ENCODE assay signal across 8 cellular contexts in the genomic region with DNA sequence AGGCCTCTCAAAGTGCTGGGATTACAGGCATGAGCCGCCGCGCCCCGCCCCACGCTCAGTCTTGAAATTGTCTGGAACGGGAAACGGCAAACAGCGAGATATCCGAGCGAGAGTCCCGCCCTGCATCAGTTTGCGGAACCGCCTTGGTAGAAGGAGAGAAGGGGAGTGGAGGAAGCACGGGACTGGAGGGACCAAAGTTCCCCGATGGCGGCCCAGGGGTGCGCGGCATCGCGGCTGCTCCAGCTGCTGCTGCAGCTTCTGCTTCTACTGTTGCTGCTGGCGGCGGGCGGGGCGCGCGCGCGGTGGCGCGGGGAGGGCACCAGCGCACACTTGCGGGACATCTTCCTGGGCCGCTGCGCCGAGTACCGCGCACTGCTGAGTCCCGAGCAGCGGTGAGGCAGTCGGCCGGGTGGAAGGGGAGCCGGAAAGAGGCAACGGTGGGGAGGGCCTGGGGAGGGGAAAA. TPM values are rescaled to one million over a fixed set of nuclear protein-coding genes. Genes with fewer than 3 reads are reported as not detected.
DNase-seq lines count a peak whose midpoint lies in the region; ATAC-seq, FAIRE-seq and TF ChIP-seq lines count a peak whose summit lies in the region.

A gene with protein sequence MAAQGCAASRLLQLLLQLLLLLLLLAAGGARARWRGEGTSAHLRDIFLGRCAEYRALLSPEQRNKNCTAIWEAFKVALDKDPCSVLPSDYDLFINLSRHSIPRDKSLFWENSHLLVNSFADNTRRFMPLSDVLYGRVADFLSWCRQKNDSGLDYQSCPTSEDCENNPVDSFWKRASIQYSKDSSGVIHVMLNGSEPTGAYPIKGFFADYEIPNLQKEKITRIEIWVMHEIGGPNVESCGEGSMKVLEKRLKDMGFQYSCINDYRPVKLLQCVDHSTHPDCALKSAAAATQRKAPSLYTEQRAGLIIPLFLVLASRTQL (plus strand): TSS at position 125 of the 463 bp plus-strand sequence. CDS start 80 bp downstream, at position 205.

- SMC1A ChIA-PET in GM12878 (lab: Charles Lee; ENCODE audit: uncharacterized antibody, unreplicated experiment) = no interaction called here

- no peak for TF ChIP-seq EP300 in GM12878 (IDR thresholded peaks at IDR 0.05; ENCODE audit: borderline replicate concordance in 1 of 2, control insufficient read depth in 1 of 2, low read depth in 2 of 2, low read length in 2 of 2)

- no peaks in the 10 kb centered on the region; the same call in 2 of the 3 replicates for H3K9me3 ChIP-seq in GM12878 (replicated peaks; ENCODE audit: control insufficient read depth, insufficient read depth, low read length)

- H3K9me3 Mint-ChIP-seq in T-helper 2 cell treated with Interferon-gamma antibody and Interleukin-4, amounts not matched to agents 5 μg/mL and 100 μg/mL, for 36 hours = no peaks in the 10 kb centered on the region

- peak within 1 kb of the TSS; percentile 73 for H3K4me3 ChIP-seq in GM12878
- peak within 1 kb of the TSS; percentile 27 for H3K4me3 ChIP-seq in iPS-11a (ENCODE audit: low read depth, low read length)

- no peaks in the 10 kb centered on the region for H3K27me3 ChIP-seq in GM12878 (replicated peaks in 1 of 2; ENCODE audit: control insufficient read depth in 2 of 2, insufficient read depth in 2 of 2, low read length in 1 of 2)

- ATAC-seq in HG02981 (IDR thresholded peaks at IDR 0.05; ENCODE audit: unreplicated experiment) (peak; percentile 70), GM12878 (peak; percentile 80)

- intact Hi-C loops in GM12878 (cut with micrococcal nuclease; ENCODE audit: unreplicated experiment) = no loop called here

- peaks cover 2% of the 10 kb centered on the region for H3K4me1 Mint-ChIP-seq in T-helper 2 cell treated with Interferon-gamma antibody and Interleukin-4, amounts not matched to agents 5 μg/mL and 100 μg/mL, for 36 hours (ENCODE audit: low read depth)

- peaks cover 19% of the 10 kb centered on the region for H3K27me3 Mint-ChIP-seq in T-helper 2 cell treated with Interferon-gamma antibody and Interleukin-4, amounts not matched to agents 5 μg/mL and 100 μg/mL, for 36 hours (ENCODE audit: low read depth)

- peaks cover 2% of the 10 kb centered on the region for H3K36me3 Mint-ChIP-seq in T-helper 2 cell treated with Interferon-gamma antibody and Interleukin-4, amounts not matched to agents 5 μg/mL and 100 μg/mL, for 36 hours (ENCODE audit: low read depth)

- no peaks in the 10 kb centered on the region for H3K79me2 ChIP-seq in GM12878 (ENCODE audit: control insufficient read depth, insufficient read depth, low read length)

- no TSS peak for BruUV-seq in GM12878 (replicated peaks; lab: Mats Ljungman, UMichigan)

- no peak for TF ChIP-seq CTCF in GM12878 (IDR thresholded peaks at IDR 0.05 in 2 of 3, conservative IDR thresholded peaks at IDR 0.05 in 1 of 3; ENCODE audit: control insufficient read depth in 2 of 3, extremely low read depth in 1 of 3, insufficient read depth in 1 of 3, low read depth in 3 of 3, low read length in 3 of 3)

- no peak for TF ChIP-seq RAD21 in GM12878 (IDR thresholded peaks at IDR 0.05; ENCODE audit: insufficient read depth, low read depth, low read length)

- CTCF ChIA-PET in GM12878 (lab: Yijun Ruan, JAX) = no interaction called here

- peak within 1 kb of the TSS; percentile 58 for H3K27ac Mint-ChIP-seq in T-helper 2 cell treated with Interferon-gamma antibody and Interleukin-4, amounts not matched to agents 5 μg/mL and 100 μg/mL, for 36 hours

- DNase-seq in ELF-1 (ENCODE audit: low read depth, low spot score) = peak; percentile 64
- peak; percentile 43 for DNase-seq in T-helper 2 cell treated with Interferon-gamma antibody and Interleukin-4, amounts not matched to agents 5 μg/mL and 100 μg/mL, for 36 hours (ENCODE audit: low spot score)
- no peak for DNase-seq in GM12878 (ENCODE audit: low read depth, low spot score)
- peak; percentile 18 to 51 for DNase-seq in stimulated activated CD4-positive, alpha-beta T cell treated with anti-CD3 and anti-CD28 coated beads, Interleukin-12 subunit alpha, Interleukin-12 subunit beta, amount 100 ng/mL, for 24 hours (ENCODE audit: low read depth in 2 of 2)
- no peak for DNase-seq in G401 (ENCODE audit: low spot score)
- DNase-seq in dedifferentiated amniotic fluid mesenchymal stem cell (ENCODE audit: extremely low spot score) = no peak

- H2AFZ ChIP-seq in GM12878 (ENCODE audit: control insufficient read depth, low read depth, low read length) = peak within 1 kb of the TSS; percentile 75

- no peaks in the 10 kb centered on the region for H4K20me1 ChIP-seq in GM12878 (ENCODE audit: control insufficient read depth, insufficient read depth)

- H3K4me2 ChIP-seq in GM12878 (ENCODE audit: control insufficient read depth, insufficient read depth) = peak within 1 kb of the TSS; percentile 90

- no peak for TF ChIP-seq POLR2A in GM12878 (IDR thresholded peaks at IDR 0.05; ENCODE audit: low read depth, low read length)

- RAD21 ChIA-PET in GM12878 (lab: Charles Lee; ENCODE audit: unreplicated experiment) = no interaction called here

- H3K4me3 Mint-ChIP-seq in T-helper 2 cell treated with Interferon-gamma antibody and Interleukin-4, amounts not matched to agents 5 μg/mL and 100 μg/mL, for 36 hours = peak within 1 kb of the TSS; percentile 88

- FAIRE-seq in GM12878 (lab: Jason Lieb, UNC) = no peak

- no peaks in the 10 kb centered on the region for H3K4me1 ChIP-seq in GM12878 (ENCODE audit: control insufficient read depth, insufficient read depth, low read length)

- in situ Hi-C loops in GM12878 (cut with MboI) = no loop called here
- in situ Hi-C loops in G401 (cut with HindIII; ENCODE audit: low sequenced_read_pairs) = no loop called here

- 11% methylated on average over 28 of the region's 43 CpGs for WGBS in GM12878 (ENCODE audit: insufficient coverage, insufficient replicate concordance, low lambda C conversion rate, missing lambda C conversion rate)

- H3K36me3 ChIP-seq in GM12878 (ENCODE audit: control insufficient read depth in 2 of 2, insufficient read depth in 2 of 2, low read length in 1 of 2) = no peaks in the 10 kb centered on the region

- POLR2A ChIA-PET in GM12878 (lab: Charles Lee) = no interaction called here

- no peak within 1 kb of the TSS for H3K27ac ChIP-seq in GM12878 (ENCODE audit: control insufficient read depth, insufficient read depth)

- H3K9ac ChIP-seq in GM12878 (ENCODE audit: control insufficient read depth, insufficient read depth, low read length) = peak within 1 kb of the TSS; percentile 27; the same call in 1 of the 2 replicates

TF ChIP-seq in GM12878, 131 proteins besides CTCF, POLR2A, EP300 and RAD21:
- no peak for TF ChIP-seq SMAD1 (IDR thresholded peaks at IDR 0.05; ENCODE audit: low read depth, partially characterized antibody)
- peak; percentile 64 for TF ChIP-seq HDAC6 (IDR thresholded peaks at IDR 0.05; ENCODE audit: unreplicated experiment)
- peak; percentile 24; the same call in 1 of the 2 replicates for TF ChIP-seq YY1 (IDR thresholded peaks at IDR 0.05; ENCODE audit: low read depth, low read length)
- TF ChIP-seq BHLHE40 (IDR thresholded peaks at IDR 0.05; ENCODE audit: borderline replicate concordance in 1 of 2, low read depth in 2 of 2, low read length in 1 of 2) = peak in 1 of 2 experiments; percentile 50; a peak in 1 of 4 replicates

RNA-seq across cellular contexts. Expression of the gene that starts here (rescaled TPM):
- not detected in 2 replicates for total RNA-seq in GM12878 (2013; cell fraction: nucleolus; rRNA removed)
- total RNA-seq in GM12878 (2014; rRNA removed) (0.11 TPM in 1 of 2 replicates, not detected in the other), GM12878 (2014; rRNA removed; fragmentation: Illumina TruSeq; extraction: Trizol) (0.31 TPM in 1 of 2 replicates, not detected in the other), GM12878 (2021) (0.31 and 0.32 TPM in 2 replicates)
- polyA plus RNA-seq in GM12878 (2011; ENCODE audit: low read depth) = not detected
- polyA plus RNA-seq in GM12878 (2011; rRNA removed) (0.04 TPM in 1 of 2 replicates, not detected in the other), GM12878 (2014; fragmentation: Illumina TruSeq; extraction: Trizol) (0.25 TPM in 1 of 2 replicates, not detected in the other), GM12878 (2014; fragmentation: Nextera tagmentation; extraction: Ambion mirVana) (under 1 TPM; 0.09 to 0.10 TPM), GM12878 (2014; rRNA removed) (0.08 TPM in 1 of 2 replicates, not detected in the other), GM12878 (2016; fragmentation: Nextera tagmentation; extraction: Ambion mirVana) (under 1 TPM; 0.11 to 0.42 TPM)
- 0.03 and 0.07 TPM in 2 replicates for polyA plus RNA-seq in GM12878 (2011; cell fraction: cytosol; rRNA removed)
- not detected in 2 replicates for polyA plus RNA-seq in GM12878 (2011; cell fraction: nucleus; rRNA removed)
- 0.07 TPM in 1 of 2 replicates, not detected in the other for polyA plus RNA-seq in GM12878 (2012)
- polyA minus RNA-seq in GM12878 (2011; rRNA and poly(A)+ RNA removed) = not detected in 2 replicates
- polyA minus RNA-seq in GM12878 (2011; cell fraction: cytosol; rRNA and poly(A)+ RNA removed) = not detected in 2 replicates
- polyA minus RNA-seq in GM12878 (2011; cell fraction: nucleus; rRNA and poly(A)+ RNA removed) = not detected in 2 replicates
- 0.80 TPM in 1 of 2 replicates, not detected in the other for total RNA-seq in G401 (2014; rRNA removed; shearing (Covaris generic))

Comparison
In these comparisons a context has a peak if more than half of its experiments do, and no peak if none do; other contexts are left out.
1. Peak in ATAC-seq, H3K4me3 ChIP-seq, H3K9ac ChIP-seq and H3K4me2 ChIP-seq in GM12878; RNA of the gene not detected or under 1 TPM.
2. DNase-seq: peak in ELF-1 (single experiment), T-helper 2 cell treated with Interferon-gamma antibody and Interleukin-4, amounts not matched to agents 5 μg/mL and 100 μg/mL, for 36 hours (single experiment) and stimulated activated CD4-positive, alpha-beta T cell treated with anti-CD3 and anti-CD28 coated beads, Interleukin-12 subunit alpha, Interleukin-12 subunit beta, amount 100 ng/mL, for 24 hours (2 of 2); none in GM12878 (single experiment), G401 (single experiment) and dedifferentiated amniotic fluid mesenchymal stem cell (single experiment).